ENCODE assay signal across 8 cellular contexts in genomic region chr9:98010450-98010849, GRCh38. TPM values are rescaled to one million over a fixed set of nuclear protein-coding genes. Genes with fewer than 3 reads are reported as not detected.
A peak's percentile ranks its signal among the peaks of the same experiment; 100 is the strongest.
DNase-seq lines count a peak whose midpoint lies in the region; TF ChIP-seq lines count a peak whose summit lies in the region.

No MANE protein-coding gene starts in this region.

- H3K36me3 ChIP-seq in GM23248 (ENCODE audit: low read depth) (peaks cover 87% of the 10 kb centered on the region), transverse colon (peaks cover 0 to 70% (median 31%) of the 10 kb centered on the region in 4 donors)

- no peak for TF ChIP-seq POLR2A in transverse colon (IDR thresholded peaks at IDR 0.05)

- H3K4me2 ChIP-seq in GM23248 (ENCODE audit: unreplicated experiment), result no peak overlapping the region

- H3K4me1 ChIP-seq in GM23248 (ENCODE audit: insufficient read depth) (peaks cover 15% of the 10 kb centered on the region), transverse colon (peaks cover 0 to 9% (median 2%) of the 10 kb centered on the region in 4 donors)

- WGBS in GM23248 (ENCODE audit: low coverage in 1 of 2, low lambda C conversion rate in 2 of 2, missing lambda C conversion rate in 2 of 2), 2 experiments, result 46 to 58% methylated on average over 2 of the region's 2 CpGs
- WGBS in transverse colon (ENCODE audit: low coverage in 1 of 2), 2 donors, result 27% methylated on average over 2 of the region's 2 CpGs; no CpG with 5 or more reads in 1 of the 2 donors

- in situ Hi-C loops in GM23248 (cut with MboI) (no loop called here), transverse colon (cut with MboI; ENCODE audit: low pct_ligation_motif_present in 1 of 4, low pct_unique_long_range_greater_than_20kb in 1 of 4, low sequenced_read_pairs in 3 of 4) (no loop called here)

- DNase-seq in SHP77 (lab: John Stamatoyannopoulos, UW) (peak; percentile 16 to 51), SHP77 treated with DMSO at 0.1 percent for 48 hours (lab: John Stamatoyannopoulos, UW) (no peak), GM23248 (peak; percentile 69), NCI-H2107 treated with DMSO at 0.1 percent for 48 hours (lab: John Stamatoyannopoulos, UW; ENCODE audit: unreplicated experiment) (peak; percentile 64), fibroblast of mammary gland (ENCODE audit: low read depth) (peak; percentile 67), transverse colon (peak; percentile 51), GOT3 (lab: John Stamatoyannopoulos, UW) (no peak)
- DNase-seq in stimulated activated CD4-positive, alpha-beta T cell treated with anti-CD3 and anti-CD28 coated beads, Interleukin-15, amount 100 ng/mL, for 24 hours, result no peak

- H3K27ac ChIP-seq in GM23248 (no peak overlapping the region), transverse colon (peak overlapping the region in 2 of 4 donors; percentile 14 to 19)

- no peak overlapping the region for H3K4me3 ChIP-seq in GM23248
- no peak overlapping the region for H3K4me3 ChIP-seq in fibroblast of mammary gland (ENCODE audit: control insufficient read depth, low read depth, low read length)
- no peak overlapping the region for H3K4me3 ChIP-seq in transverse colon

- intact Hi-C loops in transverse colon (cut with DNase I; ENCODE audit: low total_unique reads), result no loop called here

- H3K9ac ChIP-seq in GM23248, result no peak overlapping the region

- H3K9me2 ChIP-seq in GM23248 (ENCODE audit: insufficient read depth), result no peaks in the 10 kb centered on the region; the same call in 1 of the 2 replicates

- no peaks in the 10 kb centered on the region for H3K9me3 ChIP-seq in GM23248 (ENCODE audit: low read depth)
- H3K9me3 ChIP-seq in transverse colon, result no peaks in the 10 kb centered on the region

- no peak overlapping the region for H2AFZ ChIP-seq in GM23248

- H3K79me2 ChIP-seq in GM23248 (ENCODE audit: insufficient read depth), result peaks cover 65% of the 10 kb centered on the region

- no peaks in the 10 kb centered on the region for H3K27me3 ChIP-seq in GM23248 (replicated peaks; ENCODE audit: insufficient read depth)
- H3K27me3 ChIP-seq in transverse colon, result no peaks in the 10 kb centered on the region

- no peak for TF ChIP-seq EP300 in transverse colon (IDR thresholded peaks at IDR 0.05; ENCODE audit: low read depth)

- TF ChIP-seq CTCF in fibroblast of mammary gland (conservative IDR thresholded peaks at IDR 0.05; ENCODE audit: control insufficient read depth, insufficient read depth, low read depth, low read length) (no peak), transverse colon (IDR thresholded peaks at IDR 0.05) (no peak)

- H3F3A ChIP-seq in GM23248 (ENCODE audit: insufficient read depth), result peaks cover 12% of the 10 kb centered on the region

- H4K20me1 ChIP-seq in GM23248 (ENCODE audit: insufficient read depth), result no peaks in the 10 kb centered on the region

RNA-seq across cellular contexts. Expression of gene ANP32B, which starts 27.3 kb away (rescaled TPM):
- 11.2 and 35.3 TPM in 2 replicates for total RNA-seq in GM23248 (2014; rRNA removed; shearing (Covaris generic))
- polyA plus RNA-seq in GM23248 (2016; fragmentation: Nextera tagmentation; extraction: Ambion mirVana), result 137 and 138 TPM in 2 replicates
- total RNA-seq in transverse colon, result 10 to 100 TPM; 37.4 to 65.6 (median 43.0) TPM

RNA-seq across cellular contexts. Expression of gene NANS, which starts 46.1 kb away (rescaled TPM):
- 60.3 and 80.8 TPM in 2 replicates for total RNA-seq in GM23248 (2014; rRNA removed; shearing (Covaris generic))
- 128 and 133 TPM in 2 replicates for polyA plus RNA-seq in GM23248 (2016; fragmentation: Nextera tagmentation; extraction: Ambion mirVana)
- 100 to 1,000 TPM in 3 of 4 donors, 10 to 100 TPM in 1; 86.6 to 319 (median 269) TPM for total RNA-seq in transverse colon

Comparison
In these comparisons a context has a peak if more than half of its experiments do, and no peak if none do; other contexts are left out.
1. DNase-seq: peak in SHP77 (2 of 2), GM23248 (single experiment), NCI-H2107 treated with DMSO at 0.1 percent for 48 hours (single experiment), fibroblast of mammary gland (single experiment) and transverse colon (single experiment); none in SHP77 treated with DMSO at 0.1 percent for 48 hours (single experiment), GOT3 (single experiment) and stimulated activated CD4-positive, alpha-beta T cell treated with anti-CD3 and anti-CD28 coated beads, Interleukin-15, amount 100 ng/mL, for 24 hours (single experiment).